ENCODE assay signal across 24 cellular contexts in genomic region chr11:57938351-57938750, GRCh38.
A peak's percentile ranks its signal among the peaks of the same experiment; 100 is the strongest.
DNase-seq lines count a peak whose midpoint lies in the region; ATAC-seq, FAIRE-seq and TF ChIP-seq lines count a peak whose summit lies in the region.
"Had no signal": no experiment of that assay in that cellular context is flagged by ENCODE, and none has a peak within 500 bp of the region (broad histone marks: within the 10 kb centered on the region; RNA-seq: fewer than 3 reads in every experiment).

No MANE protein-coding gene starts in this region.

- no peak for TF ChIP-seq POLR2A in H1 (IDR thresholded peaks at IDR 0.05; ENCODE audit: control extremely low read depth in 1 of 2, low read depth in 2 of 2, low read length in 2 of 2)

- no peak overlapping the region for H3K14ac ChIP-seq in H1 (ENCODE audit: insufficient read length)

- H2BK20ac ChIP-seq in H1 (ENCODE audit: low read length): no peak overlapping the region

- H4K20me1 ChIP-seq in H1 (replicated peaks in 1 of 2; ENCODE audit: control insufficient read depth in 1 of 2, insufficient read depth in 2 of 2, low read length in 2 of 2): no peaks in the 10 kb centered on the region
- H4K20me1 ChIP-seq: BLaER1 treated with 17β-estradiol and CSF1 and Interleukin-3, amounts not matched to agents 10 nM and 100 nM had no signal

- H4K5ac ChIP-seq in H1 (ENCODE audit: insufficient read length, low read depth, low read length) (no peak overlapping the region), mesendoderm (ENCODE audit: low read length) (no peak overlapping the region)

- POLR2A ChIA-PET in H1 (lab: Charles Lee; ENCODE audit: partially characterized antibody): no interaction called here

- TF ChIP-seq CTCF in LNCaP clone FGC (IDR thresholded peaks at IDR 0.05; ENCODE audit: control insufficient read depth, extremely low read depth, insufficient read depth) (no peak), H1 (IDR thresholded peaks at IDR 0.05; ENCODE audit: control extremely low read depth in 1 of 3, insufficient read depth in 1 of 3, low read depth in 1 of 3, low read length in 3 of 3) (no peak)

- H3K56ac ChIP-seq in H1 (replicated peaks; ENCODE audit: insufficient read length, low read depth, low read length) (no peak overlapping the region), mesendoderm (ENCODE audit: low read length) (no peak overlapping the region)

- FAIRE-seq in H1 (lab: Jason Lieb, UNC): no peak
- FAIRE-seq: A549, D721Med, GM12891, GM18507 had no signal

- H2BK5ac ChIP-seq in H1 (ENCODE audit: low read depth, low read length) (no peak overlapping the region), mesendoderm (ENCODE audit: low read length) (no peak overlapping the region)

- no peak overlapping the region for H2BK15ac ChIP-seq in H1 (ENCODE audit: low read length)
- H2BK15ac ChIP-seq in mesendoderm (replicated peaks; ENCODE audit: low read depth): no peak overlapping the region

- TF ChIP-seq EP300 in H1 (IDR thresholded peaks at IDR 0.05; ENCODE audit: borderline replicate concordance in 1 of 2, low read depth in 2 of 2, low read length in 2 of 2): no peak

- no peak for ATAC-seq in HG03571 (IDR thresholded peaks at IDR 0.05; ENCODE audit: unreplicated experiment)
- ATAC-seq: A549 had no signal

- H3K4ac ChIP-seq in H1 (replicated peaks; ENCODE audit: insufficient read length, low read depth, low read length) (no peak overlapping the region), mesendoderm (ENCODE audit: low read depth, low read length) (no peak overlapping the region)

- H3K27me3 ChIP-seq in H1 (replicated peaks in 1 of 4; ENCODE audit: control insufficient read depth in 3 of 4, extremely low read depth in 1 of 4, insufficient read depth in 3 of 4, low read length in 3 of 4) (no peaks in the 10 kb centered on the region; a peak in 1 of 7 replicates), mesendoderm (ENCODE audit: insufficient read depth, low read length, poor library complexity) (no peaks in the 10 kb centered on the region)
- H3K27me3 ChIP-seq: BE2C; BLaER1 treated with 17β-estradiol and CSF1 and Interleukin-3, amounts not matched to agents 10 nM and 100 nM had no signal

- H3K27ac ChIP-seq in H1 (ENCODE audit: low read depth, low read length): no peak overlapping the region
- no peak overlapping the region for H3K27ac ChIP-seq in mesendoderm (ENCODE audit: low read depth, low read length)
- H3K27ac ChIP-seq: A549; BLaER1 treated with 17β-estradiol and CSF1 and Interleukin-3, amounts not matched to agents 10 nM and 100 nM had no signal

- no peak overlapping the region for H2BK12ac ChIP-seq in H1 (ENCODE audit: low read depth, low read length)

- DNase-seq in LNCaP clone FGC (ENCODE audit: low read depth) (peak; percentile 18), H1 (ENCODE audit: low read depth in 1 of 2, low spot score in 2 of 2) (no peak), mesendoderm (peak; percentile 10), NCI-H1930 (lab: John Stamatoyannopoulos, UW) (no peak), MV-4-11 (lab: John Stamatoyannopoulos, UW) (no peak)
- DNase-seq: 8988T; ACHN; AML-193; BE2C; CD4-positive, alpha-beta T cell; CD8-positive, alpha-beta memory T cell; DMS 273 treated with DMSO at 0.1 percent for 48 hours; DMS79; EL; GF-D8; GOT3; H7; HCEC 1CT had no signal

- H2BK120ac ChIP-seq in H1 (replicated peaks; ENCODE audit: low read depth, low read length) (no peak overlapping the region), mesendoderm (ENCODE audit: low read depth, low read length) (no peak overlapping the region)

- CTCF ChIA-PET in H1 (lab: Charles Lee; ENCODE audit: partially characterized antibody): interaction anchor here (0.6 to 1.0 kb wide), 2 partner anchors 123 to 462 kb away, joined by 3 to 5 read pairs; no protein-coding TSS in a partner anchor

- H3K4me1 ChIP-seq in H1 (replicated peaks in 1 of 4; ENCODE audit: control insufficient read depth in 3 of 4, insufficient read depth in 4 of 4, low read length in 3 of 4): no peaks in the 10 kb centered on the region
- no peaks in the 10 kb centered on the region for H3K4me1 ChIP-seq in mesendoderm (ENCODE audit: control insufficient read depth, low read depth, low read length)
- H3K4me1 ChIP-seq: BE2C; BLaER1 treated with 17β-estradiol and CSF1 and Interleukin-3, amounts not matched to agents 10 nM and 100 nM had no signal

- WGBS in H1 (ENCODE audit: extremely low coverage in 1 of 2, insufficient coverage in 1 of 2, insufficient read length in 1 of 2, insufficient replicate concordance in 2 of 2, low coverage in 1 of 2, low lambda C conversion rate in 2 of 2, missing lambda C conversion rate in 1 of 2), 2 experiments: 90% methylated on average over 3 of the region's 3 CpGs; no CpG with 5 or more reads in 1 of the 2 experiments
- no CpG with 5 or more reads among the region's 3 CpGs for WGBS in mesendoderm (ENCODE audit: extremely low coverage, insufficient coverage, low lambda C conversion rate)

- H3K36me3 ChIP-seq in H1 (ENCODE audit: control insufficient read depth in 2 of 4, insufficient read depth in 4 of 4, low read length in 3 of 4) (no peaks in the 10 kb centered on the region), mesendoderm (ENCODE audit: control insufficient read depth, insufficient read depth, low read length) (no peaks in the 10 kb centered on the region)
- H3K36me3 ChIP-seq: BE2C; BLaER1 treated with 17β-estradiol and CSF1 and Interleukin-3, amounts not matched to agents 10 nM and 100 nM had no signal

- H3K9me3 ChIP-seq in H1 (ENCODE audit: insufficient read depth in 2 of 2, low read depth in 1 of 2, low read length in 1 of 2): peaks cover 0 to 2% of the 10 kb centered on the region in 2 experiments; a peak in 1 of 4 replicates
- H3K9me3 ChIP-seq: A549; BE2C; BLaER1 treated with 17β-estradiol and CSF1 and Interleukin-3, amounts not matched to agents 10 nM and 100 nM had no signal

- no peak overlapping the region for H4K91ac ChIP-seq in H1 (replicated peaks; ENCODE audit: insufficient read length, low read length)

- H3K23ac ChIP-seq in H1 (ENCODE audit: insufficient read length) (no peak overlapping the region), mesendoderm (ENCODE audit: low read length) (no peak overlapping the region)

- peak overlapping the region; percentile 13; the same call in 1 of the 2 replicates for H2AFZ ChIP-seq in H1 (ENCODE audit: low read length)

- H3K4me2 ChIP-seq in H1 (ENCODE audit: insufficient read depth in 1 of 2, low read depth in 2 of 2, low read length in 2 of 2) (no peak overlapping the region), mesendoderm (ENCODE audit: low read length) (no peak overlapping the region)
- H3K4me2 ChIP-seq: A549; BLaER1 treated with 17β-estradiol and CSF1 and Interleukin-3, amounts not matched to agents 10 nM and 100 nM had no signal

- no peak overlapping the region for H4K8ac ChIP-seq in H1 (ENCODE audit: extremely low read depth, insufficient read depth, low read length)
- no peak overlapping the region for H4K8ac ChIP-seq in mesendoderm (ENCODE audit: low read depth, low read length)

- H3K79me1 ChIP-seq in H1 (ENCODE audit: low read depth, low read length) (no peaks in the 10 kb centered on the region), mesendoderm (ENCODE audit: low read length) (no peaks in the 10 kb centered on the region)

- no peaks in the 10 kb centered on the region for H3K23me2 ChIP-seq in H1 (ENCODE audit: low read depth, low read length)

- H3K4me3 ChIP-seq in LNCaP clone FGC (ENCODE audit: low read depth, low read length): no peak overlapping the region
- no peak overlapping the region for H3K4me3 ChIP-seq in H1 (ENCODE audit: extremely low read depth in 1 of 4, insufficient read depth in 2 of 4, low read depth in 3 of 4, low read length in 4 of 4)
- H3K4me3 ChIP-seq in mesendoderm (ENCODE audit: low read length): no peak overlapping the region
- H3K4me3 ChIP-seq: A549; BLaER1 treated with 17β-estradiol and CSF1 and Interleukin-3, amounts not matched to agents 10 nM and 100 nM had no signal

- TF ChIP-seq RAD21 in H1 (IDR thresholded peaks at IDR 0.05 in 1 of 2, conservative IDR thresholded peaks at IDR 0.05 in 1 of 2; ENCODE audit: low read depth in 2 of 2, low read length in 2 of 2): no peak

- H3K18ac ChIP-seq in H1 (ENCODE audit: extremely low read depth, low read length) (0 out of 2 replicates have a peak overlapping the region, but pooled peaks have one; percentile 10), mesendoderm (ENCODE audit: low read length) (no peak overlapping the region)

- H3K79me2 ChIP-seq in H1 (ENCODE audit: control insufficient read depth in 1 of 2, insufficient read depth in 2 of 2, low read length in 2 of 2) (no peaks in the 10 kb centered on the region), mesendoderm (ENCODE audit: control insufficient read depth, insufficient read depth, low read length) (no peaks in the 10 kb centered on the region)

- H2AK5ac ChIP-seq in H1 (ENCODE audit: low read depth, low read length) (no peak overlapping the region), mesendoderm (ENCODE audit: low read length) (no peak overlapping the region)

- no peak overlapping the region for H3K9ac ChIP-seq in H1 (replicated peaks in 1 of 4; ENCODE audit: extremely low read depth in 1 of 4, low read depth in 3 of 4, low read length in 3 of 4)
- H3K9ac ChIP-seq in mesendoderm (ENCODE audit: low read length): no peak overlapping the region
- H3K9ac ChIP-seq: BLaER1 treated with 17β-estradiol and CSF1 and Interleukin-3, amounts not matched to agents 10 nM and 100 nM had no signal

TF ChIP-seq in H1, 55 proteins besides CTCF, POLR2A, EP300 and RAD21:
- TF ChIP-seq SRF (IDR thresholded peaks at IDR 0.05; ENCODE audit: low read depth, low read length) (no peak), RBBP5 (IDR thresholded peaks at IDR 0.05; ENCODE audit: borderline replicate concordance, low read depth, low read length) (no peak), KDM4A (IDR thresholded peaks at IDR 0.05; ENCODE audit: low read depth, low read length, severe bottlenecking) (no peak), BRCA1 (IDR thresholded peaks at IDR 0.05; ENCODE audit: low read depth, low read length) (no peak), KDM5A (IDR thresholded peaks at IDR 0.05; ENCODE audit: low read length) (no peak), RXRA (IDR thresholded peaks at IDR 0.05; ENCODE audit: insufficient read depth, low read depth, low read length) (no peak), MAFK (IDR thresholded peaks at IDR 0.05; ENCODE audit: low read depth, low read length) (no peak), CHD1 (IDR thresholded peaks at IDR 0.05; ENCODE audit: low read depth, low read length) (no peak), MAX (IDR thresholded peaks at IDR 0.05) (no peak), HDAC2 (IDR thresholded peaks at IDR 0.05; ENCODE audit: borderline replicate concordance in 1 of 2, low read depth in 2 of 2, low read length in 2 of 2) (no peak), JUND (IDR thresholded peaks at IDR 0.05; ENCODE audit: low read length) (no peak), TEAD4 (IDR thresholded peaks at IDR 0.05; ENCODE audit: low read depth, low read length) (no peak), EGR1 (IDR thresholded peaks at IDR 0.05; ENCODE audit: borderline replicate concordance, low read depth, low read length) (no peak), HDAC6 (IDR thresholded peaks at IDR 0.05; ENCODE audit: low read depth, low read length) (no peak)

Comparison
In these comparisons a context has a peak if more than half of its experiments do, and no peak if none do; other contexts are left out.
1. DNase-seq: peak in LNCaP clone FGC (single experiment) and mesendoderm (single experiment); none in H1 (0 of 2), NCI-H1930 (0 of 2) and MV-4-11 (single experiment).